Comparison of ENCODE assay signal across 24 cellular contexts in genomic region chr11:126624491-126624890, GRCh38.
DNase-seq lines count a peak whose midpoint lies in the region; ATAC-seq, FAIRE-seq and TF ChIP-seq lines count a peak whose summit lies in the region.
"Had no signal": no experiment of that assay in that cellular context is flagged by ENCODE, and none has a peak within 500 bp of the region (broad histone marks: within the 10 kb centered on the region; RNA-seq: fewer than 3 reads in every experiment).

No MANE protein-coding gene starts in this region.

- H3K27ac Mint-ChIP-seq in astrocyte (ENCODE audit: unreplicated experiment): no peak overlapping the region
- H3K27ac Mint-ChIP-seq in GM23338: no peak overlapping the region
- H3K27ac Mint-ChIP-seq: CD8-positive, alpha-beta memory T cell had no signal

- no peak for FAIRE-seq in astrocyte (lab: Jason Lieb, UNC)
- FAIRE-seq: H54 had no signal

- no peaks in the 10 kb centered on the region for H3K4me1 ChIP-seq in astrocyte (ENCODE audit: insufficient read depth, low read length)
- no peaks in the 10 kb centered on the region for H3K4me1 ChIP-seq in GM23338 (ENCODE audit: insufficient read depth)
- H3K4me1 ChIP-seq in right atrium auricular region: no peaks in the 10 kb centered on the region

- H3F3A ChIP-seq in GM23338 (replicated peaks; ENCODE audit: low read depth): no peaks in the 10 kb centered on the region

- H3K9me3 ChIP-seq in astrocyte (ENCODE audit: insufficient read depth, low read depth, low read length): no peaks in the 10 kb centered on the region
- H3K9me3 ChIP-seq in right atrium auricular region: no peaks in the 10 kb centered on the region

- H3K4me2 ChIP-seq in astrocyte (ENCODE audit: low read length): no peak overlapping the region
- no peak overlapping the region for H3K4me2 ChIP-seq in GM23338

- peak; percentile 32 for DNase-seq in NCI-H1105 treated with DMSO at 0.1 percent for 48 hours (lab: John Stamatoyannopoulos, UW)
- DNase-seq in NCI-H1105 (lab: John Stamatoyannopoulos, UW): no peak
- peak; percentile 71 for DNase-seq in astrocyte (ENCODE audit: low read depth)
- peak; percentile 30 for DNase-seq in fibroblast of mammary gland (ENCODE audit: low read depth)
- no peak for DNase-seq in GM23338 (ENCODE audit: low spot score)
- no peak for DNase-seq in activated CD4-positive, CD25-positive, alpha-beta regulatory T cell (lab: John Stamatoyannopoulos, UW)
- DNase-seq in right atrium auricular region (ENCODE audit: low spot score): no peak
- no peak for DNase-seq in GM13977 (ENCODE audit: low spot score)
- DNase-seq: Calu3; CD8-positive, alpha-beta memory T cell; DMS153; GDM1; Kasumi-1; NCI-H1417 treated with DMSO at 0.1 percent for 48 hours; NCI-H187; NCI-H2107; NCI-H226; NCI-H526; OCI-M1; Right ventricle myocardium superior; SW 1271 had no signal

- no peak overlapping the region for H2AFZ ChIP-seq in astrocyte (ENCODE audit: low read depth, low read length)
- H2AFZ ChIP-seq in GM23338: no peak overlapping the region

- TF ChIP-seq CTCF in astrocyte (IDR thresholded peaks at IDR 0.05; ENCODE audit: insufficient read depth, low read depth, low read length) (no peak), fibroblast of mammary gland (conservative IDR thresholded peaks at IDR 0.05; ENCODE audit: control insufficient read depth, insufficient read depth, low read depth, low read length) (no peak), GM23338 (conservative IDR thresholded peaks at IDR 0.05; ENCODE audit: low read depth in 2 of 2) (no peak), right atrium auricular region (IDR thresholded peaks at IDR 0.05) (no peak), GM13977 (IDR thresholded peaks at IDR 0.05; ENCODE audit: extremely low read depth, insufficient read depth, missing control alignments) (no peak)

- H3K9me3 Mint-ChIP-seq in astrocyte (ENCODE audit: unreplicated experiment) (peaks cover 2% of the 10 kb centered on the region), GM23338 (no peaks in the 10 kb centered on the region)

- H3K9ac ChIP-seq in astrocyte (ENCODE audit: low read length): no peak overlapping the region

- H3K27ac ChIP-seq in astrocyte (ENCODE audit: low read depth, low read length): no peak overlapping the region
- H3K27ac ChIP-seq in GM23338 (ENCODE audit: low read depth): no peak overlapping the region
- H3K27ac ChIP-seq in right atrium auricular region: no peak overlapping the region
- H3K27ac ChIP-seq: 22Rv1, C4-2B had no signal

- in situ Hi-C loops in GM13977 (cut with MboI; ENCODE audit: low pct_unique_long_range_greater_than_20kb, low sequenced_read_pairs, unreplicated experiment): no loop called here

- no peak for ATAC-seq in GM23338

- H3K79me2 ChIP-seq in astrocyte (ENCODE audit: insufficient read depth, low read length): no peaks in the 10 kb centered on the region
- no peaks in the 10 kb centered on the region for H3K79me2 ChIP-seq in GM23338 (replicated peaks; ENCODE audit: insufficient read depth)

- no peaks in the 10 kb centered on the region for H3K36me3 ChIP-seq in astrocyte (ENCODE audit: insufficient read depth, low read length)
- H3K36me3 ChIP-seq in GM23338 (ENCODE audit: insufficient read depth): no peaks in the 10 kb centered on the region
- no peaks in the 10 kb centered on the region for H3K36me3 ChIP-seq in right atrium auricular region

- H3K27me3 Mint-ChIP-seq in astrocyte (ENCODE audit: low read depth, unreplicated experiment): peaks cover 22% of the 10 kb centered on the region
- H3K27me3 Mint-ChIP-seq in GM23338 (ENCODE audit: insufficient read depth, low read depth, poor library complexity): no peaks in the 10 kb centered on the region

- H3K36me3 Mint-ChIP-seq in astrocyte (ENCODE audit: low read depth, unreplicated experiment) (no peaks in the 10 kb centered on the region), GM23338 (ENCODE audit: low read depth) (no peaks in the 10 kb centered on the region)

- H3K4me3 Mint-ChIP-seq in astrocyte (ENCODE audit: unreplicated experiment): no peak overlapping the region
- no peak overlapping the region for H3K4me3 Mint-ChIP-seq in GM23338
- H3K4me3 Mint-ChIP-seq: CD8-positive, alpha-beta memory T cell had no signal

- no peaks in the 10 kb centered on the region for H3K9me2 ChIP-seq in GM23338 (ENCODE audit: insufficient read depth)

- H3K4me3 ChIP-seq in astrocyte (ENCODE audit: insufficient read depth, low read depth, low read length) (no peak overlapping the region), fibroblast of mammary gland (ENCODE audit: control insufficient read depth, low read depth, low read length) (no peak overlapping the region), GM23338 (no peak overlapping the region), right atrium auricular region (no peak overlapping the region)

- no peaks in the 10 kb centered on the region for H4K20me1 ChIP-seq in astrocyte (ENCODE audit: insufficient read depth, low read length)
- H4K20me1 ChIP-seq in GM23338 (replicated peaks; ENCODE audit: insufficient read depth): no peaks in the 10 kb centered on the region

- H3K27me3 ChIP-seq in astrocyte (ENCODE audit: insufficient read depth, low read length) (no peaks in the 10 kb centered on the region), GM23338 (ENCODE audit: insufficient read depth) (no peaks in the 10 kb centered on the region), right atrium auricular region (no peaks in the 10 kb centered on the region)

- no peaks in the 10 kb centered on the region for H3K4me1 Mint-ChIP-seq in astrocyte (ENCODE audit: low read depth, unreplicated experiment)
- H3K4me1 Mint-ChIP-seq in GM23338: peaks cover 8% of the 10 kb centered on the region; the same call in 2 of the 3 replicates
- H3K4me1 Mint-ChIP-seq: CD8-positive, alpha-beta memory T cell had no signal

TF ChIP-seq in GM23338, 12 proteins besides CTCF, POLR2A, EP300 and RAD21 (continues in another document):
- TF ChIP-seq ZNF462 (CRISPR knock-in tag; IDR thresholded peaks at IDR 0.05): no peak
- no peak for TF ChIP-seq STAT1 (IDR thresholded peaks at IDR 0.05; ENCODE audit: unreplicated experiment)
- no peak for TF ChIP-seq ZNF331 (CRISPR knock-in tag; IDR thresholded peaks at IDR 0.05; ENCODE audit: low read depth)

Comparison
In these comparisons a context has a peak if more than half of its experiments do, and no peak if none do; other contexts are left out.
1. DNase-seq: peak in NCI-H1105 treated with DMSO at 0.1 percent for 48 hours (single experiment), astrocyte (single experiment) and fibroblast of mammary gland (single experiment); none in NCI-H1105 (single experiment), GM23338 (single experiment), activated CD4-positive, CD25-positive, alpha-beta regulatory T cell (0 of 4), right atrium auricular region (single experiment) and GM13977 (single experiment).